ENCODE assay signal across 18 cellular contexts in the genomic region with DNA sequence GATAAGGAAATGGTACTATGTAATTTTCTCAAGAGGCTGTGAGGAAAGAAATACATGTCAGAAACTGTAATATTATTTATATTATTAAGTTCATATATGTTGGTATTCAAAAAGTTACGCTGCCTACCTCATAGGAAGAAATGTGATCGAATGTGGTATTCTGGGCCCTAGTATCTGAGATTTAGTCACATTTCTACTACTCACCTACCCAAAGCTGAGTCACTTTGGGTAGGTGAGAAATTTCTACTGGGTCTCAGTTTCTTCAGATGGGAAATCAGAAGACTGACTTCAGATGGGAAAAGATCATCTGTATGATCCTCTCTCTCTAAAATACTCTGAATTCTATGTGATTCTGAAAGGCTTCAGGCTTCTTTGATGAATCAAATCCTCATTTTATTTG.
"Had no signal": no experiment of that assay in that cellular context is flagged by ENCODE, and none has a peak within 500 bp of the region (broad histone marks: within the 10 kb centered on the region; RNA-seq: fewer than 3 reads in every experiment).

No MANE protein-coding gene starts in this region.

- H3K4me3 ChIP-seq: colonic mucosa, lung, psoas muscle, skin epidermis, stomach had no signal

- H3K27me3 ChIP-seq: colonic mucosa, neutrophil, stomach had no signal

- H3K9me3 ChIP-seq: colonic mucosa had no signal

- H3K4me1 ChIP-seq: colonic mucosa, psoas muscle, stomach had no signal

- DNase-seq: colonic mucosa; dermis blood vessel endothelial cell; effector CD4-positive, alpha-beta T cell; kidney; left cardiac atrium; left ventricle myocardium superior; mesendoderm; naive B cell; retina; stimulated activated CD4-positive, alpha-beta T cell treated with anti-CD3 and anti-CD28 coated beads, Interleukin-2, amount 100 ng/mL, for 24 hours; stimulated activated CD4-positive, alpha-beta T cell treated with anti-CD3 and anti-CD28 coated beads, Interleukin-4, amount 100 ng/mL, for 4 hours; stimulated activated naive CD4-positive, alpha-beta T cell; stomach; trophoblast cell had no signal

- H3K27ac ChIP-seq: colonic mucosa, neutrophil, skin epidermis, stomach had no signal
